ENCODE assay signal across 7 cellular contexts in genomic region chr19:51927859-51928258, GRCh38. TPM values are rescaled to one million over a fixed set of nuclear protein-coding genes. Genes with fewer than 3 reads are reported as not detected.
DNase-seq lines count a peak whose midpoint lies in the region; ATAC-seq, FAIRE-seq and TF ChIP-seq lines count a peak whose summit lies in the region.

No MANE protein-coding gene starts in this region.

- H3K36me3 ChIP-seq in HUES64 (ENCODE audit: insufficient read depth, low read length): peaks cover 43% of the 10 kb centered on the region
- peaks cover 0 to 4% of the 10 kb centered on the region in 2 donors for H3K36me3 ChIP-seq in kidney (ENCODE audit: control insufficient read depth in 1 of 2, insufficient read depth in 2 of 2, low read length in 2 of 2)
- H3K36me3 ChIP-seq in subcutaneous abdominal adipose tissue (ENCODE audit: control insufficient read depth in 5 of 5, insufficient read depth in 5 of 5, low read length in 5 of 5): peaks cover 10 to 32% (median 23%) of the 10 kb centered on the region in 5 donors

- no peak for ATAC-seq in GM18861 (IDR thresholded peaks at IDR 0.05; ENCODE audit: unreplicated experiment)

- H3K27ac Mint-ChIP-seq in activated naive CD8-positive, alpha-beta T cell treated with anti-CD3 and anti-CD28 coated beads for 36 hours: peak overlapping the region; percentile 94

- H3K4me1 Mint-ChIP-seq in activated naive CD8-positive, alpha-beta T cell treated with anti-CD3 and anti-CD28 coated beads for 36 hours: peaks cover 14% of the 10 kb centered on the region

- DNase-seq in activated naive CD8-positive, alpha-beta T cell treated with anti-CD3 and anti-CD28 coated beads for 36 hours: no peak
- DNase-seq in kidney (no peak), kidney tubule cell (ENCODE audit: low spot score) (no peak), NCI-H1105 treated with DMSO at 0.1 percent for 48 hours (lab: John Stamatoyannopoulos, UW) (no peak)

- H3K4me3 Mint-ChIP-seq in activated naive CD8-positive, alpha-beta T cell treated with anti-CD3 and anti-CD28 coated beads for 36 hours: peak overlapping the region; percentile 97

- no peak for TF ChIP-seq CTCF in kidney (IDR thresholded peaks at IDR 0.05; ENCODE audit: borderline replicate concordance, extremely low read depth, insufficient read depth)

- H3K9me3 ChIP-seq in HUES64 (ENCODE audit: insufficient read depth, low read depth, low read length): peaks cover 29% of the 10 kb centered on the region
- H3K9me3 ChIP-seq in kidney (ENCODE audit: control insufficient read depth in 1 of 2, low read length in 2 of 2): peaks cover 0 to 4% of the 10 kb centered on the region in 2 donors
- peaks cover 5 to 29% (median 12%) of the 10 kb centered on the region in 5 donors for H3K9me3 ChIP-seq in subcutaneous abdominal adipose tissue (ENCODE audit: control insufficient read depth in 5 of 5, low read length in 5 of 5)

- H3K4me3 ChIP-seq in HUES64 (ENCODE audit: low read length) (peak overlapping the region; percentile 90), kidney (ENCODE audit: low read length in 2 of 2) (peak overlapping the region; percentile 79 to 83), subcutaneous abdominal adipose tissue (ENCODE audit: low read depth in 1 of 5, low read length in 5 of 5) (peak overlapping the region; percentile 92 to 100 (median 97))

- H3K27me3 ChIP-seq in HUES64 (ENCODE audit: insufficient read depth, low read length) (no peaks in the 10 kb centered on the region), subcutaneous abdominal adipose tissue (ENCODE audit: control insufficient read depth in 5 of 5, insufficient read depth in 4 of 5, low read length in 5 of 5) (no peaks in the 10 kb centered on the region)

- H3K9ac ChIP-seq in HUES64 (ENCODE audit: low read depth, low read length) (peak overlapping the region; percentile 98), kidney (ENCODE audit: low read length in 2 of 2) (peak overlapping the region; percentile 74 to 82), subcutaneous abdominal adipose tissue (ENCODE audit: low read length in 5 of 5) (peak overlapping the region; percentile 73 to 96 (median 93))

- H3K27me3 Mint-ChIP-seq in activated naive CD8-positive, alpha-beta T cell treated with anti-CD3 and anti-CD28 coated beads for 36 hours: no peaks in the 10 kb centered on the region

- intact Hi-C loops in kidney (cut with DNase I): no loop called here

- H3K9me3 Mint-ChIP-seq in activated naive CD8-positive, alpha-beta T cell treated with anti-CD3 and anti-CD28 coated beads for 36 hours: peaks cover 64% of the 10 kb centered on the region

- WGBS in HUES64: 42% methylated on average over 13 of the region's 13 CpGs

- peaks cover 67% of the 10 kb centered on the region for H3K36me3 Mint-ChIP-seq in activated naive CD8-positive, alpha-beta T cell treated with anti-CD3 and anti-CD28 coated beads for 36 hours

- H3K27ac ChIP-seq in HUES64 (ENCODE audit: low read depth, low read length): no peak overlapping the region
- H3K27ac ChIP-seq in kidney (ENCODE audit: low read depth in 2 of 2, low read length in 2 of 2): peak overlapping the region in 1 of 2 donors; percentile 97
- peak overlapping the region; percentile 76 for H3K27ac ChIP-seq in subcutaneous abdominal adipose tissue (ENCODE audit: low read depth, low read length)

- H3K4me1 ChIP-seq in HUES64 (ENCODE audit: insufficient read depth, low read length) (no peaks in the 10 kb centered on the region; the same call in 1 of the 2 replicates), kidney (ENCODE audit: control insufficient read depth in 1 of 2, insufficient read depth in 1 of 2, low read depth in 1 of 2, low read length in 2 of 2) (peaks cover 0 to 6% of the 10 kb centered on the region in 2 donors), subcutaneous abdominal adipose tissue (ENCODE audit: control insufficient read depth in 5 of 5, insufficient read depth in 5 of 5, low read length in 5 of 5) (peaks cover 6 to 20% (median 17%) of the 10 kb centered on the region in 5 donors)

- no peak for FAIRE-seq in kidney (lab: Jason Lieb, UNC)

RNA-seq across cellular contexts. Expression of gene ZNF613, which starts 0.6 kb away (rescaled TPM):
- polyA plus RNA-seq in HUES64 (2013, experiment 1 of 2): 8.4 TPM
- polyA plus RNA-seq in HUES64 (2013, experiment 2 of 2): 10.8 TPM
- 1 to 10 TPM; 4.3 to 4.5 TPM for total RNA-seq in activated naive CD8-positive, alpha-beta T cell treated with anti-CD3 and anti-CD28 coated beads for 36 hours
- total RNA-seq in kidney: 6.9 TPM
- 5.8 TPM for polyA plus RNA-seq in kidney (ENCODE audit: insufficient read depth, low read depth, low replicate concordance)

RNA-seq across cellular contexts. Expression of gene ZNF649, which starts 23.0 kb away (rescaled TPM):
- 33.2 TPM for polyA plus RNA-seq in HUES64 (2013, experiment 1 of 2)
- polyA plus RNA-seq in HUES64 (2013, experiment 2 of 2): 35.7 TPM
- 10 to 100 TPM; 12.1 to 12.2 TPM for total RNA-seq in activated naive CD8-positive, alpha-beta T cell treated with anti-CD3 and anti-CD28 coated beads for 36 hours
- 16.2 TPM for total RNA-seq in kidney
- 4.9 TPM for polyA plus RNA-seq in kidney (ENCODE audit: insufficient read depth, low read depth, low replicate concordance)

RNA-seq across cellular contexts. Expression of gene ZNF577, which starts 40.1 kb away (rescaled TPM):
- 8.8 TPM for polyA plus RNA-seq in HUES64 (2013, experiment 1 of 2)
- polyA plus RNA-seq in HUES64 (2013, experiment 2 of 2): 10.1 TPM
- total RNA-seq in activated naive CD8-positive, alpha-beta T cell treated with anti-CD3 and anti-CD28 coated beads for 36 hours: 1 to 10 TPM; 4.5 to 4.8 TPM
- 19.0 TPM for total RNA-seq in kidney
- polyA plus RNA-seq in kidney (ENCODE audit: insufficient read depth, low read depth, low replicate concordance): 32.2 TPM

RNA-seq across cellular contexts. Expression of gene ZNF350, which starts 58.8 kb away (rescaled TPM):
- 3.8 TPM for polyA plus RNA-seq in HUES64 (2013, experiment 1 of 2)
- 4.9 TPM for polyA plus RNA-seq in HUES64 (2013, experiment 2 of 2)
- total RNA-seq in activated naive CD8-positive, alpha-beta T cell treated with anti-CD3 and anti-CD28 coated beads for 36 hours: 10 to 100 TPM; 11.3 to 11.4 TPM
- total RNA-seq in kidney: 18.9 TPM
- polyA plus RNA-seq in kidney (ENCODE audit: insufficient read depth, low read depth, low replicate concordance): 7.8 TPM
